In the genomic region with DNA sequence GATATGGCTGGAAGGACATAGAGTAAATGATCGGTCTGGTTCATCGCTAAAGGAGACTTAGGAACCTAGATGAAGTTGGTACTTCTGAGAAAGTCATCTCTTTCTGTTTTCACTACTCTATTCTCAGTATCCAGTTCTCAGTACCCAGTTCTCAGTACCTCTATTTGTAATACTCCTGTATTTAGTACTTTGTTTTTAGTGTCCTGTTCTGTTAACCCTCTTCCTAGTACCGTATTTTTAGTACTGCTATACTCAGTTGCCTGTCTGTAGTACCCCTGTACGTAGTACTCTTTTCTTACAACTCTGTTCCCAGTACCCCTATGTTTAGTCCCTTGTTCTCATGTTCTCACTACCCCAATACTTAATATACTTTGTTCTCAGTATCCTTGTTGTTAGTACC, we compare ENCODE assay signal across 8 cellular contexts. TPM values are rescaled to one million over a fixed set of nuclear protein-coding genes. Genes with fewer than 3 reads are reported as not detected.
DNase-seq lines count a peak whose midpoint lies in the region; ATAC-seq, FAIRE-seq and TF ChIP-seq lines count a peak whose summit lies in the region.

No MANE protein-coding gene starts in this region.

- H3K4me3 Mint-ChIP-seq in activated CD8-positive, alpha-beta T cell treated with anti-CD3 and anti-CD28 coated beads for 36 hours = peak overlapping the region; percentile 99

- intact Hi-C loops in activated CD8-positive, alpha-beta T cell treated with anti-CD3 and anti-CD28 coated beads for 36 hours (cut with micrococcal nuclease) = no loop called here

- POLR2A ChIA-PET in activated CD8-positive, alpha-beta T cell treated with anti-CD3 and anti-CD28 coated beads for 36 hours (lab: Charles Lee) = interaction anchor here (0.6 kb wide), 1 partner anchor 8 kb away, joined by 3 read pairs; no protein-coding TSS in a partner anchor

- H3K4me3 ChIP-seq in AG09309 (ENCODE audit: control insufficient read depth, low read depth, low read length) = peak overlapping the region; percentile 94
- peak overlapping the region; percentile 96 for H3K4me3 ChIP-seq in lung

- no peaks in the 10 kb centered on the region for H3K36me3 ChIP-seq in lung (ENCODE audit: control insufficient read depth in 2 of 2, insufficient read depth in 2 of 2, low read length in 2 of 2)

- no peak for DNase-seq in AG09309 (ENCODE audit: low read depth)
- no peak for DNase-seq in activated CD8-positive, alpha-beta T cell treated with anti-CD3 and anti-CD28 coated beads for 36 hours
- no peak for DNase-seq in lung (ENCODE audit: low spot score)
- no peak for DNase-seq in NCI-H2107 treated with DMSO at 0.1 percent for 48 hours (lab: John Stamatoyannopoulos, UW; ENCODE audit: unreplicated experiment)
- no peak for DNase-seq in GOT3 (lab: John Stamatoyannopoulos, UW)
- DNase-seq in RCC 7860 (ENCODE audit: low spot score) = no peak

- H3K27me3 Mint-ChIP-seq in activated CD8-positive, alpha-beta T cell treated with anti-CD3 and anti-CD28 coated beads for 36 hours = no peaks in the 10 kb centered on the region

- peak overlapping the region; percentile 93 for H3K27ac Mint-ChIP-seq in activated CD8-positive, alpha-beta T cell treated with anti-CD3 and anti-CD28 coated beads for 36 hours

- TF ChIP-seq CTCF in AG09309 (IDR thresholded peaks at IDR 0.05; ENCODE audit: control insufficient read depth, insufficient read depth, low read depth, low read length, missing control alignments) (no peak), lung (IDR thresholded peaks at IDR 0.05; ENCODE audit: control extremely low read depth, extremely low read depth) (no peak)
- no peak for TF ChIP-seq CTCF in activated CD8-positive, alpha-beta T cell treated with anti-CD3 and anti-CD28 coated beads for 36 hours (IDR thresholded peaks at IDR 0.05)

- CTCF ChIA-PET in activated CD8-positive, alpha-beta T cell treated with anti-CD3 and anti-CD28 coated beads for 36 hours (lab: Charles Lee) = no interaction called here

- no peak overlapping the region for H3K27ac ChIP-seq in lung (ENCODE audit: low read depth in 1 of 2, low read length in 1 of 2)

- 50 to 59% methylated on average over 4 of the region's 4 CpGs for WGBS in lung, 2 donors

- H3K9me3 Mint-ChIP-seq in activated CD8-positive, alpha-beta T cell treated with anti-CD3 and anti-CD28 coated beads for 36 hours = no peaks in the 10 kb centered on the region

- peak; percentile 32 for ATAC-seq in GM19023 (IDR thresholded peaks at IDR 0.05; ENCODE audit: unreplicated experiment)
- ATAC-seq in HG03175 (IDR thresholded peaks at IDR 0.05; ENCODE audit: unreplicated experiment) = peak; percentile 44
- ATAC-seq in activated CD8-positive, alpha-beta T cell treated with anti-CD3 and anti-CD28 coated beads for 36 hours = peak; percentile 37
- no peak for ATAC-seq in lung (ENCODE audit: insufficient read depth, low FRiP score)

- H3K36me3 Mint-ChIP-seq in activated CD8-positive, alpha-beta T cell treated with anti-CD3 and anti-CD28 coated beads for 36 hours (ENCODE audit: low read depth) = peaks cover 20% of the 10 kb centered on the region

- peaks cover 52% of the 10 kb centered on the region for H3K4me1 Mint-ChIP-seq in activated CD8-positive, alpha-beta T cell treated with anti-CD3 and anti-CD28 coated beads for 36 hours (ENCODE audit: low read depth)

- peaks cover 3 to 12% of the 10 kb centered on the region in 2 donors for H3K4me1 ChIP-seq in lung (ENCODE audit: control insufficient read depth in 2 of 2, insufficient read depth in 2 of 2, low read length in 2 of 2)

- no peaks in the 10 kb centered on the region for H3K27me3 ChIP-seq in lung (ENCODE audit: control insufficient read depth, insufficient read depth)

- no peaks in the 10 kb centered on the region for H3K9me3 ChIP-seq in lung (ENCODE audit: control insufficient read depth in 2 of 2, insufficient read depth in 1 of 2, low read length in 1 of 2)

- FAIRE-seq in RCC 7860 (lab: Jason Lieb, UNC) = no peak

RNA-seq across cellular contexts. Expression of a gene that starts 1.2 kb away (rescaled TPM):
- 10 to 100 TPM; 14.1 to 15.4 TPM for total RNA-seq in activated CD8-positive, alpha-beta T cell treated with anti-CD3 and anti-CD28 coated beads for 36 hours
- 1 to 10 TPM; 5.4 to 9.5 TPM for total RNA-seq in lung
- polyA plus RNA-seq in lung = 1 to 10 TPM; 3.0 to 4.4 TPM
